17 cellular contexts compared by ENCODE assay signal in genomic region chr21:40146201-40146890, GRCh38.
DNase-seq lines count a peak whose midpoint lies in the region; TF ChIP-seq lines count a peak whose summit lies in the region.
"Had no signal": no experiment of that assay in that cellular context is flagged by ENCODE, and none has a peak within 500 bp of the region (broad histone marks: within the 10 kb centered on the region; RNA-seq: fewer than 3 reads in every experiment).

No MANE protein-coding gene starts in this region.

- H3K9me3 ChIP-seq in stomach = no peaks in the 10 kb centered on the region
- no peaks in the 10 kb centered on the region for H3K9me3 ChIP-seq in CD4-positive, alpha-beta memory T cell (ENCODE audit: control insufficient read depth in 1 of 2, low read length in 2 of 2)

- no peaks in the 10 kb centered on the region for H3K36me3 Mint-ChIP-seq in CD4-positive, alpha-beta memory T cell
- H3K36me3 Mint-ChIP-seq: naive B cell; stimulated activated naive B cell treated with anti-CD40 and anti-IgM and Interleukin-4, amounts not matched to agents 10 μg/mL and 1 μg/mL and 100 μg/mL, for 72 hours; type B pancreatic cell had no signal

- no peaks in the 10 kb centered on the region for H3K36me3 ChIP-seq in stomach
- no peaks in the 10 kb centered on the region for H3K36me3 ChIP-seq in CD4-positive, alpha-beta memory T cell (ENCODE audit: insufficient read depth, low read length)

- H3K27me3 ChIP-seq in stomach = peaks cover 0 to 3% (median 0%) of the 10 kb centered on the region in 3 donors
- H3K27me3 ChIP-seq in CD4-positive, alpha-beta memory T cell (ENCODE audit: insufficient read depth, low read length) = no peaks in the 10 kb centered on the region

- no peak overlapping the region for H3K27ac ChIP-seq in stomach
- no peak overlapping the region for H3K27ac ChIP-seq in CD4-positive, alpha-beta memory T cell (ENCODE audit: low read depth, low read length)

- H3K4me1 ChIP-seq in stomach = no peaks in the 10 kb centered on the region
- no peaks in the 10 kb centered on the region for H3K4me1 ChIP-seq in CD4-positive, alpha-beta memory T cell (ENCODE audit: insufficient read depth, low read length)

- H3K4me3 ChIP-seq in stomach = no peak overlapping the region
- no peak overlapping the region for H3K4me3 ChIP-seq in CD4-positive, alpha-beta memory T cell (ENCODE audit: low read length in 2 of 2)

- CTCF ChIA-PET in CD4-positive, alpha-beta memory T cell (lab: Charles Lee; ENCODE audit: partially characterized antibody) = no interaction called here

- POLR2A ChIA-PET in CD4-positive, alpha-beta memory T cell (lab: Charles Lee; ENCODE audit: partially characterized antibody) = no interaction called here

- no peak for TF ChIP-seq CTCF in stomach (IDR thresholded peaks at IDR 0.05)

- no peaks in the 10 kb centered on the region for H3K4me1 Mint-ChIP-seq in CD4-positive, alpha-beta memory T cell
- H3K4me1 Mint-ChIP-seq: B cell; naive B cell; stimulated activated naive B cell treated with anti-CD40 and anti-IgM and Interleukin-4, amounts not matched to agents 10 μg/mL and 1 μg/mL and 100 μg/mL, for 72 hours had no signal

- TF ChIP-seq EP300 in stomach (IDR thresholded peaks at IDR 0.05) = no peak

- DNase-seq in EH (ENCODE audit: low read depth) (peak; percentile 2), NCI-H146 treated with DMSO at 0.1 percent for 48 hours (lab: John Stamatoyannopoulos, UW; ENCODE audit: unreplicated experiment) (peak; percentile 58), NCI-H748 treated with DMSO at 0.1 percent for 48 hours (lab: John Stamatoyannopoulos, UW) (peak; percentile 87), kidney tubule cell (ENCODE audit: low spot score) (peak; percentile 11), stomach (no peak), dermis blood vessel endothelial cell (no peak), erythroblast (lab: John Stamatoyannopoulos, UW) (no peak)
- no peak for DNase-seq in CD4-positive, alpha-beta memory T cell
- DNase-seq: activated CD4-positive, CD25-positive, alpha-beta regulatory T cell treated with anti-CD3 and anti-CD28 coated beads, Interleukin-2, amount 50 U/mL, for 72 hours; activated effector memory CD4-positive, alpha-beta T cell treated with anti-CD3 and anti-CD28 coated beads, Interleukin-2, amount 50 U/mL, for 16 hours; naive B cell; NK-92 treated with Interleukin-12 subunit alpha and Interleukin-12 subunit beta, amount 100 ng/mL, for 24 hours; stimulated activated CD4-positive, alpha-beta T cell treated with anti-CD3 and anti-CD28 coated beads, Interleukin-12 subunit alpha, Interleukin-12 subunit beta, amount 100 ng/mL, for 4 hours; stimulated activated naive B cell treated with anti-CD40 and anti-IgM and Interleukin-4, amounts not matched to agents 10 μg/mL and 1 μg/mL and 100 μg/mL, for 72 hours; T-helper 2 cell had no signal

- no peak overlapping the region for H3K4me3 Mint-ChIP-seq in CD4-positive, alpha-beta memory T cell
- H3K4me3 Mint-ChIP-seq: B cell; naive B cell; stimulated activated naive B cell treated with anti-CD40 and anti-IgM and Interleukin-4, amounts not matched to agents 10 μg/mL and 1 μg/mL and 100 μg/mL, for 72 hours; type B pancreatic cell had no signal

- intact Hi-C loops in stomach (cut with DNase I; ENCODE audit: low total_unique reads) = no loop called here
- intact Hi-C loops in CD4-positive, alpha-beta memory T cell (cut with micrococcal nuclease) = no loop called here

- TF ChIP-seq POLR2A in stomach (IDR thresholded peaks at IDR 0.05) = no peak
- TF ChIP-seq POLR2A in erythroblast (IDR thresholded peaks at IDR 0.05; ENCODE audit: low read length) = no peak

- no peaks in the 10 kb centered on the region for H3K27me3 Mint-ChIP-seq in CD4-positive, alpha-beta memory T cell
- H3K27me3 Mint-ChIP-seq: B cell; naive B cell; stimulated activated naive B cell treated with anti-CD40 and anti-IgM and Interleukin-4, amounts not matched to agents 10 μg/mL and 1 μg/mL and 100 μg/mL, for 72 hours; type B pancreatic cell had no signal

- peaks cover 0 to 2% (median 0%) of the 10 kb centered on the region in 8 donors for H3K9me3 Mint-ChIP-seq in CD4-positive, alpha-beta memory T cell
- H3K9me3 Mint-ChIP-seq: naive B cell; stimulated activated naive B cell treated with anti-CD40 and anti-IgM and Interleukin-4, amounts not matched to agents 10 μg/mL and 1 μg/mL and 100 μg/mL, for 72 hours; type B pancreatic cell had no signal

- 57 to 72% (median 65%) methylated on average over 10 of the region's 10 CpGs for WGBS in stomach, 5 donors

- no peak overlapping the region for H3K27ac Mint-ChIP-seq in CD4-positive, alpha-beta memory T cell
- H3K27ac Mint-ChIP-seq: B cell; naive B cell; stimulated activated naive B cell treated with anti-CD40 and anti-IgM and Interleukin-4, amounts not matched to agents 10 μg/mL and 1 μg/mL and 100 μg/mL, for 72 hours; type B pancreatic cell had no signal

Comparison
In these comparisons a context has a peak if more than half of its experiments do, and no peak if none do; other contexts are left out.
1. DNase-seq: peak in EH (single experiment), NCI-H146 treated with DMSO at 0.1 percent for 48 hours (single experiment), NCI-H748 treated with DMSO at 0.1 percent for 48 hours (single experiment) and kidney tubule cell (single experiment); none in stomach (single experiment), dermis blood vessel endothelial cell (single experiment), erythroblast (0 of 2) and CD4-positive, alpha-beta memory T cell (0 of 5).